In genomic region chr5:122129332-122129731, GRCh38 we compare ENCODE assay signal across 10 cellular contexts. TPM values are rescaled to one million over a fixed set of nuclear protein-coding genes. Genes with fewer than 3 reads are reported as not detected.
DNase-seq lines count a peak whose midpoint lies in the region; ATAC-seq and TF ChIP-seq lines count a peak whose summit lies in the region.
"Had no signal": no experiment of that assay in that cellular context is flagged by ENCODE, and none has a peak within 500 bp of the region (broad histone marks: within the 10 kb centered on the region; RNA-seq: fewer than 3 reads in every experiment).

TSS of gene ZNF474 (plus strand) at chr5:122129546. CDS start at chr5:122151991, 22,445 bp downstream.

- WGBS in endodermal cell (ENCODE audit: insufficient coverage in 1 of 2, insufficient read length in 1 of 2), 2 experiments, result 29 to 36% methylated on average over 4 of the region's 4 CpGs
- WGBS in suprapubic skin, result 23% methylated on average over 4 of the region's 4 CpGs

- peaks cover 3% of the 10 kb centered on the region for H3K4me1 ChIP-seq in endodermal cell (ENCODE audit: control insufficient read depth, insufficient read depth, low read length)
- H3K4me1 ChIP-seq in muscle layer of duodenum (ENCODE audit: control insufficient read depth in 1 of 2, insufficient read depth in 2 of 2, low read length in 2 of 2), result peaks cover 0 to 19% of the 10 kb centered on the region in 2 donors
- H3K4me1 ChIP-seq in suprapubic skin, result peaks cover 17% of the 10 kb centered on the region

- H3K9me3 Mint-ChIP-seq in endodermal cell, result no peaks in the 10 kb centered on the region
- H3K9me3 Mint-ChIP-seq: activated T-cell treated with anti-CD3 and anti-CD28 coated beads, Interleukin-2, amount 50 U/mL, for 4 hours had no signal

- ATAC-seq in HG02885 (IDR thresholded peaks at IDR 0.05; ENCODE audit: poor library complexity, unreplicated experiment) (no peak), GM21381 (IDR thresholded peaks at IDR 0.05; ENCODE audit: unreplicated experiment) (no peak)
- ATAC-seq: activated T-cell treated with anti-CD3 and anti-CD28 coated beads, Interleukin-2, amount 50 U/mL, for 4 hours had no signal

- H3K4me3 Mint-ChIP-seq in endodermal cell, result no peak within 1 kb of the TSS
- H3K4me3 Mint-ChIP-seq: activated T-cell treated with anti-CD3 and anti-CD28 coated beads, Interleukin-2, amount 50 U/mL, for 4 hours had no signal

- H3K4me1 Mint-ChIP-seq in endodermal cell, result peaks cover 16% of the 10 kb centered on the region

- POLR2A ChIA-PET in BJ (lab: Charles Lee), result interaction anchor here (0.7 kb wide), 1 partner anchor 52 kb away, joined by 3 read pairs; no protein-coding TSS in a partner anchor

- H3K27ac ChIP-seq in endodermal cell (ENCODE audit: low read depth, low read length) (peak within 1 kb of the TSS; percentile 75), muscle layer of duodenum (ENCODE audit: low read length) (peak within 1 kb of the TSS; percentile 67), suprapubic skin (no peak within 1 kb of the TSS)
- H3K27ac ChIP-seq: KMS-11 had no signal

- no peaks in the 10 kb centered on the region for H3K27me3 ChIP-seq in BJ (ENCODE audit: control insufficient read depth, insufficient read depth, low read length)
- H3K27me3 ChIP-seq in endodermal cell (ENCODE audit: control insufficient read depth, insufficient read depth, low read length, poor library complexity, severe bottlenecking), result no peaks in the 10 kb centered on the region
- no peaks in the 10 kb centered on the region for H3K27me3 ChIP-seq in muscle layer of duodenum (ENCODE audit: low read depth, low read length)
- no peaks in the 10 kb centered on the region for H3K27me3 ChIP-seq in suprapubic skin

- no peaks in the 10 kb centered on the region for H3K9me3 ChIP-seq in endodermal cell (ENCODE audit: control insufficient read depth, low read length)
- no peaks in the 10 kb centered on the region for H3K9me3 ChIP-seq in muscle layer of duodenum (ENCODE audit: control insufficient read depth in 1 of 2, low read length in 2 of 2)
- H3K9me3 ChIP-seq in suprapubic skin, result no peaks in the 10 kb centered on the region

- no peak for TF ChIP-seq POLR2A in suprapubic skin (IDR thresholded peaks at IDR 0.05)

- H3K36me3 ChIP-seq in BJ (ENCODE audit: control insufficient read depth, insufficient read depth, low read length) (no peaks in the 10 kb centered on the region), endodermal cell (ENCODE audit: control insufficient read depth, insufficient read depth, low read length) (no peaks in the 10 kb centered on the region), muscle layer of duodenum (ENCODE audit: control insufficient read depth in 1 of 2, insufficient read depth in 2 of 2, low read length in 2 of 2) (no peaks in the 10 kb centered on the region), suprapubic skin (no peaks in the 10 kb centered on the region)

- CTCF ChIA-PET in BJ (lab: Yijun Ruan, JAX), result interaction anchor here (1.3 kb wide), 2 partner anchors 21 to 27 kb away, joined by 3 to 4 read pairs; no protein-coding TSS in a partner anchor

- peak within 1 kb of the TSS; percentile 79 for H3K27ac Mint-ChIP-seq in endodermal cell

- TF ChIP-seq CTCF in BJ (IDR thresholded peaks at IDR 0.05; ENCODE audit: insufficient read depth, low read depth, low read length) (no peak), endodermal cell (conservative IDR thresholded peaks at IDR 0.05) (no peak), suprapubic skin (IDR thresholded peaks at IDR 0.05) (no peak)

- H3K9ac ChIP-seq in endodermal cell (ENCODE audit: extremely low read depth, low read length, poor library complexity, severe bottlenecking), result no peak within 1 kb of the TSS
- H3K9ac ChIP-seq: KMS-11 had no signal

- no peak within 1 kb of the TSS for H3K4me3 ChIP-seq in BJ (ENCODE audit: low read depth, low read length)
- no peak within 1 kb of the TSS for H3K4me3 ChIP-seq in endodermal cell (ENCODE audit: low read length)
- H3K4me3 ChIP-seq in muscle layer of duodenum (ENCODE audit: low read depth in 1 of 2, low read length in 2 of 2), result no peak within 1 kb of the TSS
- no peak within 1 kb of the TSS for H3K4me3 ChIP-seq in suprapubic skin

- H3K27me3 Mint-ChIP-seq in endodermal cell (ENCODE audit: insufficient read depth), result no peaks in the 10 kb centered on the region

- TF ChIP-seq EP300 in suprapubic skin (IDR thresholded peaks at IDR 0.05), result no peak

- H3K36me3 Mint-ChIP-seq in endodermal cell (ENCODE audit: low read depth), result no peaks in the 10 kb centered on the region

- peak; percentile 93 for DNase-seq in BJ (ENCODE audit: low read depth)
- peak; percentile 2 for DNase-seq in NCI-H128 (lab: John Stamatoyannopoulos, UW; ENCODE audit: unreplicated experiment)
- peak; percentile 91 for DNase-seq in endodermal cell
- no peak for DNase-seq in NCI-H524 treated with DMSO at 0.1 percent for 48 hours (lab: John Stamatoyannopoulos, UW)
- no peak for DNase-seq in suprapubic skin (ENCODE audit: low spot score in 2 of 2)
- DNase-seq: activated T-cell treated with anti-CD3 and anti-CD28 coated beads, Interleukin-2, amount 50 U/mL, for 4 hours had no signal

RNA-seq across cellular contexts. Expression of gene ZNF474, which starts in this region (rescaled TPM):
- polyA plus RNA-seq in BJ (2011; rRNA removed), result 0.06 and 0.22 TPM in 2 replicates
- not detected in 2 replicates for polyA minus RNA-seq in BJ (2011; rRNA and poly(A)+ RNA removed)
- under 1 TPM in 1 of 2 donors, not detected in 1; 0.31 TPM for total RNA-seq in endodermal cell
- 0.18 TPM for polyA plus RNA-seq in endodermal cell (2013, experiment 1 of 2)
- 0.41 TPM for polyA plus RNA-seq in endodermal cell (2013, experiment 2 of 2)
- total RNA-seq in suprapubic skin, result 1 to 10 TPM in 3 of 4 donors, not detected in 1; 1.0 to 2.0 (median 1.4) TPM

Comparison
In these comparisons a context has a peak if more than half of its experiments do, and no peak if none do; other contexts are left out.
1. Peak in DNase-seq in BJ; RNA of the gene not detected or under 1 TPM.
2. Peak in DNase-seq and H3K27ac ChIP-seq in endodermal cell; RNA of the gene not detected or under 1 TPM.